Comparison of ENCODE assay signal across 13 cellular contexts in genomic region chr12:11711675-11712327, GRCh38.
A peak's percentile ranks its signal among the peaks of the same experiment; 100 is the strongest.
DNase-seq lines count a peak whose midpoint lies in the region; ATAC-seq, FAIRE-seq and TF ChIP-seq lines count a peak whose summit lies in the region.
"Had no signal": no experiment of that assay in that cellular context is flagged by ENCODE, and none has a peak within 500 bp of the region (broad histone marks: within the 10 kb centered on the region; RNA-seq: fewer than 3 reads in every experiment).

No MANE protein-coding gene starts in this region.

- peaks cover 24% of the 10 kb centered on the region for H3K9me1 ChIP-seq in IMR-90 (ENCODE audit: insufficient read depth, low read length)

- peak overlapping the region; percentile 27 for H2BK5ac ChIP-seq in IMR-90 (ENCODE audit: low read depth, low read length, poor library complexity, severe bottlenecking)

- peak overlapping the region; percentile 33; the same call in 1 of the 2 replicates for H3K4ac ChIP-seq in IMR-90 (ENCODE audit: low read depth, low read length)

- peak overlapping the region in 1 of 2 experiments; percentile 61; a peak in 1 of 4 replicates for H4K8ac ChIP-seq in IMR-90 (ENCODE audit: low read depth in 2 of 2, low read length in 2 of 2)

- peak overlapping the region; percentile 20; the same call in 1 of the 2 replicates for H2BK20ac ChIP-seq in IMR-90 (ENCODE audit: low read depth, low read length)

- TF ChIP-seq POLR2A in IMR-90 (IDR thresholded peaks at IDR 0.05; ENCODE audit: low read depth, low read length), result no peak
- TF ChIP-seq POLR2A in esophagus muscularis mucosa (IDR thresholded peaks at IDR 0.05; ENCODE audit: low read depth), result no peak
- no peak for TF ChIP-seq POLR2A in GM12891 (IDR thresholded peaks at IDR 0.05; ENCODE audit: low read depth, low read length)

- H3K36me3 ChIP-seq in ACC112 (ENCODE audit: insufficient read depth, low read length), result no peaks in the 10 kb centered on the region
- H3K36me3 ChIP-seq in IMR-90 (ENCODE audit: control insufficient read depth, insufficient read depth, low read length), result peaks cover 1% of the 10 kb centered on the region; the same call in 1 of the 2 replicates
- H3K36me3 ChIP-seq in esophagus muscularis mucosa, result peaks cover 0 to 1% (median 0%) of the 10 kb centered on the region in 4 donors
- H3K36me3 ChIP-seq in osteoblast (ENCODE audit: insufficient read depth, low read length), result no peaks in the 10 kb centered on the region
- H3K36me3 ChIP-seq: SJCRH30 had no signal

- H3K4me1 ChIP-seq in ACC112 (ENCODE audit: control insufficient read depth, insufficient read depth, low read length, unreplicated experiment) (peaks cover 13% of the 10 kb centered on the region), IMR-90 (ENCODE audit: control insufficient read depth, insufficient read depth, low read length) (peaks cover 19% of the 10 kb centered on the region), esophagus muscularis mucosa (peaks cover 51 to 95% (median 87%) of the 10 kb centered on the region in 4 donors), osteoblast (ENCODE audit: insufficient read depth, low read length) (peaks cover 24% of the 10 kb centered on the region), foreskin keratinocyte (no peaks in the 10 kb centered on the region)
- H3K4me1 ChIP-seq: SJCRH30 had no signal

- no peak overlapping the region; the same call in 1 of the 2 replicates for H3K9ac ChIP-seq in IMR-90 (ENCODE audit: low read depth, low read length)

- in situ Hi-C loops in IMR-90 (cut with MboI; ENCODE audit: low sequenced_read_pairs), result loop anchor here (25.0 kb wide), 1 partner anchor 1000 kb away; the partner anchor contains the start of gene CDKN1B

- peak overlapping the region; percentile 14; the same call in 1 of the 2 replicates for H3K18ac ChIP-seq in IMR-90 (ENCODE audit: low read depth, low read length)

- H3K23ac ChIP-seq in IMR-90 (ENCODE audit: low read depth, low read length), result peak overlapping the region; percentile 45; the same call in 1 of the 2 replicates

- H2AFZ ChIP-seq in ACC112 (ENCODE audit: low read length, unreplicated experiment) (peak overlapping the region; percentile 47), IMR-90 (replicated peaks; ENCODE audit: low read length, poor library complexity) (no peak overlapping the region), osteoblast (ENCODE audit: low read length) (no peak overlapping the region)

- POLR2A ChIA-PET in IMR-90 (lab: Charles Lee; ENCODE audit: unreplicated experiment), result no interaction called here

- TF ChIP-seq EP300 in esophagus muscularis mucosa (IDR thresholded peaks at IDR 0.05), result no peak

- no peak overlapping the region for H3K14ac ChIP-seq in IMR-90 (replicated peaks; ENCODE audit: low read depth, low read length)

- H2AK5ac ChIP-seq in IMR-90 (ENCODE audit: low read depth, low read length), result no peak overlapping the region

- peak overlapping the region; percentile 32; the same call in 1 of the 2 replicates for H2BK120ac ChIP-seq in IMR-90 (ENCODE audit: low read depth, low read length)

- ATAC-seq in IMR-90 (ENCODE audit: low read depth) (no peak), foreskin keratinocyte (no peak)

- intact Hi-C loops in IMR-90 (cut with micrococcal nuclease), result no loop called here
- intact Hi-C loops in esophagus muscularis mucosa (cut with DNase I), result no loop called here

- WGBS in IMR-90 (ENCODE audit: extremely low coverage in 2 of 2, insufficient read length in 1 of 2), 2 experiments, result no CpG with 5 or more reads among the region's 9 CpGs
- 67% methylated on average over 9 of the region's 9 CpGs for WGBS in esophagus muscularis mucosa

- TF ChIP-seq RAD21 in IMR-90 (IDR thresholded peaks at IDR 0.05; ENCODE audit: low read length), result no peak

- peak overlapping the region; percentile 48; the same call in 1 of the 2 replicates for H4K5ac ChIP-seq in IMR-90 (ENCODE audit: low read depth, low read length)

- no peaks in the 10 kb centered on the region for H3K27me3 ChIP-seq in ACC112 (ENCODE audit: insufficient read depth, low read length)
- no peaks in the 10 kb centered on the region for H3K27me3 ChIP-seq in IMR-90 (ENCODE audit: control insufficient read depth, insufficient read depth, low read length)
- H3K27me3 ChIP-seq in esophagus muscularis mucosa, result no peaks in the 10 kb centered on the region
- no peaks in the 10 kb centered on the region for H3K27me3 ChIP-seq in osteoblast (ENCODE audit: insufficient read depth, low read length)
- H3K27me3 ChIP-seq in foreskin keratinocyte, result no peaks in the 10 kb centered on the region
- H3K27me3 ChIP-seq: SJCRH30 had no signal

- TF ChIP-seq CTCF in IMR-90 (conservative IDR thresholded peaks at IDR 0.05; ENCODE audit: low read depth, low read length) (no peak), esophagus muscularis mucosa (IDR thresholded peaks at IDR 0.05) (no peak), osteoblast (IDR thresholded peaks at IDR 0.05; ENCODE audit: extremely low read depth, low read depth, low read length) (no peak), foreskin keratinocyte (conservative IDR thresholded peaks at IDR 0.05) (no peak)

- no peak overlapping the region; the same call in 1 of the 2 replicates for H3K4me2 ChIP-seq in IMR-90 (ENCODE audit: low read depth, low read length)
- peak overlapping the region; percentile 43 for H3K4me2 ChIP-seq in osteoblast (ENCODE audit: insufficient read depth, low read length)

- H3K9me3 ChIP-seq in IMR-90 (ENCODE audit: control insufficient read depth, insufficient read depth, low read length) (no peaks in the 10 kb centered on the region), esophagus muscularis mucosa (no peaks in the 10 kb centered on the region), osteoblast (ENCODE audit: low read depth, low read length) (no peaks in the 10 kb centered on the region)
- H3K9me3 ChIP-seq: SJCRH30 had no signal

- peaks cover 58 to 89% of the 10 kb centered on the region in 2 experiments for H3K79me1 ChIP-seq in IMR-90 (ENCODE audit: low read depth in 1 of 2, low read length in 2 of 2)

- no peak overlapping the region for H4K91ac ChIP-seq in IMR-90 (ENCODE audit: insufficient read depth, low read depth, low read length)

- H3K79me2 ChIP-seq in ACC112 (ENCODE audit: control insufficient read depth, insufficient read depth, low read length, unreplicated experiment) (peaks cover 27% of the 10 kb centered on the region), osteoblast (ENCODE audit: insufficient read depth, low read length) (peaks cover 86% of the 10 kb centered on the region)

- peak overlapping the region; percentile 37; the same call in 1 of the 2 replicates for H3K4me3 ChIP-seq in ACC112 (ENCODE audit: low read depth, low read length)
- H3K4me3 ChIP-seq in IMR-90 (ENCODE audit: insufficient read depth, low read depth, low read length), result no peak overlapping the region
- H3K4me3 ChIP-seq in esophagus muscularis mucosa, result no peak overlapping the region
- no peak overlapping the region for H3K4me3 ChIP-seq in osteoblast (ENCODE audit: insufficient read depth, low read length)
- H3K4me3 ChIP-seq: SJCRH30 had no signal

- 0 out of 3 replicates have a peak overlapping the region, but pooled peaks have one; percentile 20 for H2BK15ac ChIP-seq in IMR-90 (ENCODE audit: low read depth, low read length)

- no TSS peak for BruUV-seq in IMR-90 (replicated peaks; lab: Mats Ljungman, UMichigan)

- dilution Hi-C loops in IMR-90 (cut with HindIII; ENCODE audit: low sequenced_read_pairs, unreplicated experiment), result no loop called here

- FAIRE-seq in GM12891 (lab: Jason Lieb, UNC), result no peak
- FAIRE-seq: frontal cortex had no signal

- DNase-seq in IMR-90, result peak; percentile 67
- DNase-seq in esophagus muscularis mucosa (ENCODE audit: extremely low spot score), result no peak
- DNase-seq in osteoblast (ENCODE audit: insufficient read length, low spot score, missing footprints), result no peak
- DNase-seq in HUDEP-2 (lab: John Stamatoyannopoulos, UW; ENCODE audit: unreplicated experiment in 76 of 76), result no peak
- DNase-seq in foreskin keratinocyte, result no peak
- DNase-seq in GM12891 (ENCODE audit: insufficient read length, low spot score), result no peak
- no peak for DNase-seq in NCI-H2081 treated with DMSO at 0.1 percent for 48 hours (lab: John Stamatoyannopoulos, UW)
- DNase-seq: activated CD8-positive, alpha-beta memory T cell treated with anti-CD3 and anti-CD28 coated beads for 24 hours; mesendoderm; SJCRH30; T1000 had no signal

- H2AK9ac ChIP-seq in IMR-90 (replicated peaks; ENCODE audit: low read depth, low read length, poor library complexity), result no peak overlapping the region

- H3K27ac ChIP-seq in ACC112 (ENCODE audit: low read depth, low read length) (peak overlapping the region; percentile 63), IMR-90 (ENCODE audit: insufficient read depth, low read length) (peak overlapping the region; percentile 4; the same call in 1 of the 2 replicates), esophagus muscularis mucosa (replicated peaks in 1 of 4) (peak overlapping the region; percentile 9 to 84 (median 36)), osteoblast (ENCODE audit: low read depth, low read length) (peak overlapping the region; percentile 73), foreskin keratinocyte (no peak overlapping the region)
- H3K27ac ChIP-seq: SJCRH30 had no signal

- no peak overlapping the region for H3K56ac ChIP-seq in IMR-90 (ENCODE audit: extremely low read depth, insufficient read depth, low read length)

- H4K20me1 ChIP-seq in IMR-90 (ENCODE audit: insufficient read depth, low read length) (peaks cover 9% of the 10 kb centered on the region), osteoblast (ENCODE audit: insufficient read depth, low read length) (peaks cover 3% of the 10 kb centered on the region)

- CTCF ChIA-PET in IMR-90 (lab: Yijun Ruan, JAX), result no interaction called here

TF ChIP-seq in IMR-90, 13 proteins besides CTCF, POLR2A, EP300 and RAD21:
- TF ChIP-seq MAFK (IDR thresholded peaks at IDR 0.05; ENCODE audit: low read depth, low read length), result no peak
- TF ChIP-seq CEBPB (IDR thresholded peaks at IDR 0.05; ENCODE audit: low read depth, low read length), result peak; percentile 95

TF ChIP-seq in GM12891, 5 proteins besides CTCF, POLR2A, EP300 and RAD21:
- no peak for TF ChIP-seq POU2F2 (IDR thresholded peaks at IDR 0.05; ENCODE audit: low read depth, low read length)
- TF ChIP-seq PAX5 (IDR thresholded peaks at IDR 0.05; ENCODE audit: insufficient read depth, low read length, severe bottlenecking), result no peak
- no peak for TF ChIP-seq TAF1 (IDR thresholded peaks at IDR 0.05; ENCODE audit: low read depth, low read length)
- no peak for TF ChIP-seq POLR2AphosphoS5 (IDR thresholded peaks at IDR 0.05; ENCODE audit: low read depth, low read length)
- TF ChIP-seq SPI1 (IDR thresholded peaks at IDR 0.05; ENCODE audit: low read depth, low read length), result no peak
TF ChIP-seq in GM12891: peak in this region for 0.
